ENCODE assay signal across 1 cellular context in genomic region chr7:70571403-70571911, GRCh38.
A peak's percentile ranks its signal among the peaks of the same experiment; 100 is the strongest.
TF ChIP-seq lines count a peak whose summit lies in the region.

No MANE protein-coding gene starts in this region.

TF ChIP-seq in HepG2, 621 proteins besides CTCF, POLR2A, EP300 and RAD21 (continued from another document and continues in another):
- TF ChIP-seq ZNF34 (CRISPR knock-in tag; IDR thresholded peaks at IDR 0.05; ENCODE audit: borderline replicate concordance) = no peak
- TF ChIP-seq ZNF792 (CRISPR knock-in tag; IDR thresholded peaks at IDR 0.05) = no peak
- no peak for TF ChIP-seq ATM (IDR thresholded peaks at IDR 0.05; ENCODE audit: borderline replicate concordance)
- no peak for TF ChIP-seq ZNF44 (CRISPR knock-in tag; IDR thresholded peaks at IDR 0.05)
- TF ChIP-seq ZIK1 (CRISPR knock-in tag; IDR thresholded peaks at IDR 0.05; ENCODE audit: borderline replicate concordance, low read depth) = no peak
- TF ChIP-seq SSRP1 (CRISPR knock-in tag; IDR thresholded peaks at IDR 0.05) = no peak
- TF ChIP-seq SRSF9 (IDR thresholded peaks at IDR 0.05; ENCODE audit: borderline replicate concordance, insufficient read depth, low read depth, low read length, poor library complexity, severe bottlenecking) = no peak
- TF ChIP-seq ARID3A (IDR thresholded peaks at IDR 0.05; ENCODE audit: low read depth, low read length) = no peak
- peak; percentile 77; the same call in 1 of the 2 replicates for TF ChIP-seq AHDC1 (CRISPR knock-in tag; IDR thresholded peaks at IDR 0.05; ENCODE audit: borderline replicate concordance)
- TF ChIP-seq CREB3 (CRISPR knock-in tag; IDR thresholded peaks at IDR 0.05) = no peak
- no peak for TF ChIP-seq ZMYM2 (CRISPR knock-in tag; IDR thresholded peaks at IDR 0.05)
- TF ChIP-seq ZNF580 (CRISPR knock-in tag; IDR thresholded peaks at IDR 0.05; ENCODE audit: borderline replicate concordance, low read depth) = no peak
- no peak for TF ChIP-seq THRA (CRISPR knock-in tag; IDR thresholded peaks at IDR 0.05; ENCODE audit: borderline replicate concordance)
- TF ChIP-seq ZNF605 (CRISPR knock-in tag; IDR thresholded peaks at IDR 0.05) = no peak
- no peak for TF ChIP-seq ZNF672 (CRISPR knock-in tag; IDR thresholded peaks at IDR 0.05)
- TF ChIP-seq DMAP1 (CRISPR knock-in tag; IDR thresholded peaks at IDR 0.05) = no peak
- no peak for TF ChIP-seq NFYB (CRISPR knock-in tag; IDR thresholded peaks at IDR 0.05)
- no peak for TF ChIP-seq ZUFSP (CRISPR knock-in tag; IDR thresholded peaks at IDR 0.05; ENCODE audit: borderline replicate concordance)
- TF ChIP-seq SKI (IDR thresholded peaks at IDR 0.05; ENCODE audit: partially characterized antibody) = no peak
- no peak for TF ChIP-seq ZFYVE20 (CRISPR knock-in tag; IDR thresholded peaks at IDR 0.05; ENCODE audit: borderline replicate concordance, low read depth)
- TF ChIP-seq SMAD9 (CRISPR knock-in tag; IDR thresholded peaks at IDR 0.05) = no peak
- no peak for TF ChIP-seq E2F1 (CRISPR knock-in tag; IDR thresholded peaks at IDR 0.05)
- TF ChIP-seq ZNF224 (CRISPR knock-in tag; IDR thresholded peaks at IDR 0.05) = no peak
- no peak for TF ChIP-seq CHD2 (IDR thresholded peaks at IDR 0.05; ENCODE audit: low read depth, low read length)
- TF ChIP-seq ZBTB7A (CRISPR knock-in tag; IDR thresholded peaks at IDR 0.05) = no peak
- no peak for TF ChIP-seq E2F2 (CRISPR knock-in tag; IDR thresholded peaks at IDR 0.05; ENCODE audit: borderline replicate concordance)
- TF ChIP-seq THAP9 (CRISPR knock-in tag; IDR thresholded peaks at IDR 0.05; ENCODE audit: borderline replicate concordance) = no peak
- no peak for TF ChIP-seq ZNF790 (CRISPR knock-in tag; IDR thresholded peaks at IDR 0.05; ENCODE audit: borderline replicate concordance)
- no peak for TF ChIP-seq KAT7 (CRISPR knock-in tag; IDR thresholded peaks at IDR 0.05; ENCODE audit: borderline replicate concordance)
- no peak for TF ChIP-seq ZNF749 (CRISPR knock-in tag; IDR thresholded peaks at IDR 0.05; ENCODE audit: borderline replicate concordance)
- no peak for TF ChIP-seq ZNF232 (CRISPR knock-in tag; IDR thresholded peaks at IDR 0.05; ENCODE audit: borderline replicate concordance)
- TF ChIP-seq SP5 (CRISPR knock-in tag; IDR thresholded peaks at IDR 0.05; ENCODE audit: borderline replicate concordance, low read depth) = no peak
- TF ChIP-seq ZNF276 (CRISPR knock-in tag; IDR thresholded peaks at IDR 0.05; ENCODE audit: low read depth) = no peak
- no peak for TF ChIP-seq ZBTB1 (CRISPR knock-in tag; IDR thresholded peaks at IDR 0.05; ENCODE audit: borderline replicate concordance)
- TF ChIP-seq ZNF607 (CRISPR knock-in tag; IDR thresholded peaks at IDR 0.05; ENCODE audit: borderline replicate concordance) = no peak
- TF ChIP-seq ZNF260 (CRISPR knock-in tag; IDR thresholded peaks at IDR 0.05; ENCODE audit: borderline replicate concordance, low read depth) = no peak
- no peak for TF ChIP-seq ARID2 (CRISPR knock-in tag; IDR thresholded peaks at IDR 0.05; ENCODE audit: borderline replicate concordance)
- no peak for TF ChIP-seq ZNF205 (CRISPR knock-in tag; IDR thresholded peaks at IDR 0.05)
- TF ChIP-seq ZNF496 (CRISPR knock-in tag; IDR thresholded peaks at IDR 0.05; ENCODE audit: insufficient replicate concordance) = no peak
- TF ChIP-seq TMF1 (CRISPR knock-in tag; IDR thresholded peaks at IDR 0.05; ENCODE audit: low read depth) = no peak
- TF ChIP-seq ARNTL (CRISPR knock-in tag; IDR thresholded peaks at IDR 0.05) = no peak
- no peak for TF ChIP-seq ZNF451 (CRISPR knock-in tag; IDR thresholded peaks at IDR 0.05)
- no peak for TF ChIP-seq SATB2 (CRISPR knock-in tag; IDR thresholded peaks at IDR 0.05)
- TF ChIP-seq NFYC (CRISPR knock-in tag; IDR thresholded peaks at IDR 0.05) = no peak
- no peak for TF ChIP-seq ZNF274 (CRISPR knock-in tag; IDR thresholded peaks at IDR 0.05)
- TF ChIP-seq ZNF343 (CRISPR knock-in tag; IDR thresholded peaks at IDR 0.05) = no peak
- TF ChIP-seq NCOA5 (CRISPR knock-in tag; IDR thresholded peaks at IDR 0.05) = no peak
